ENCODE assay signal across 1 cellular context in the genomic region with DNA sequence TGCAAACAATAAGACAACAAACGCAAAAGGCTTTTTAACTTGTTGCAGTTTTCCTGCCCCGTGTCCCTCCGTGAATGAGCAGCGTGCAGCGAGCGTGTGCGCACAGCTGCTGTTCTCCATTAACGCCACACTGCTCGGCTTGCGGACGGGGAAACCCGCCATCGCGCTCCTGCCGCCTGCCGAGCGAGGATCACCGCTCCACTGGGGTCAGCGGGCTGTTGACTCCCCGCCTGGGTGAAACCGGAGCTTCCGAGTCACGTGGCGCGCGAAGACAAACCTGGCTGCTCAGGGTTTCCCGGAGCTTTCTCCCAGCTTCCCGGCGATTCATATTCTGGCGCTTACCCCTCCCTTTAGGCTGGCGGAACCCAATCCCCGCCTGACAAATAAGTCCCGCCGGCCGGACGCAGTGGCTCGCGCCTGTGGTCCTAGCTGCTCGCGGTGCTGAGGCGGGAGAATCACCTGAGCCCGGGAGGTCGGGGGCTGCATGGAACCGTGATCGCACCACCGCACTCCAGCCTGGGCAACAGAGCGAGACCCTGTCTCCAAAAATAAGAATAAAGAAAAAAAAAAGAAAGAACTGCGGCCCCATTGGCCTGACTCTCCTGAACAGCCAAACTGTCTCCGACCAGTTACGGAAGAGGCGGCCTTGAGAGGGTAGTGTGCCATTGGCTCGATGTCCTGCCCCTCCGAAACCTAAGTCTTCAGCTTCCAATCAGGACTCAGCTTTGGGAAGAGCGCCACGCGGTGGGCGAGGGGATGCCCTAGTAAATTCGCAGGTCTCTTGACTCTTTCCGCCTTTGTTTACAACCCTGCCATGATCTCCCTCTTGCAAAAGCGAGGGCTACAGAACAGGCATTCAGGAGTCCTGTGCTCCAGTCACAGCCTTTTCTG.
TF ChIP-seq lines count a peak whose summit lies in the region.

Gene CREB3L4 (plus strand): TSS at position 794 of the 891 bp plus-strand sequence. CDS start 624 bp downstream, outside the sequence.

TF ChIP-seq in HepG2, 621 proteins besides CTCF, POLR2A, EP300 and RAD21 (continued from another document and continues in another):
- TF ChIP-seq, protein P1, sequence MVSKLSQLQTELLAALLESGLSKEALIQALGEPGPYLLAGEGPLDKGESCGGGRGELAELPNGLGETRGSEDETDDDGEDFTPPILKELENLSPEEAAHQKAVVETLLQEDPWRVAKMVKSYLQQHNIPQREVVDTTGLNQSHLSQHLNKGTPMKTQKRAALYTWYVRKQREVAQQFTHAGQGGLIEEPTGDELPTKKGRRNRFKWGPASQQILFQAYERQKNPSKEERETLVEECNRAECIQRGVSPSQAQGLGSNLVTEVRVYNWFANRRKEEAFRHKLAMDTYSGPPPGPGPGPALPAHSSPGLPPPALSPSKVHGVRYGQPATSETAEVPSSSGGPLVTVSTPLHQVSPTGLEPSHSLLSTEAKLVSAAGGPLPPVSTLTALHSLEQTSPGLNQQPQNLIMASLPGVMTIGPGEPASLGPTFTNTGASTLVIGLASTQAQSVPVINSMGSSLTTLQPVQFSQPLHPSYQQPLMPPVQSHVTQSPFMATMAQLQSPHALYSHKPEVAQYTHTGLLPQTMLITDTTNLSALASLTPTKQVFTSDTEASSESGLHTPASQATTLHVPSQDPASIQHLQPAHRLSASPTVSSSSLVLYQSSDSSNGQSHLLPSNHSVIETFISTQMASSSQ (IDR thresholded peaks at IDR 0.05; ENCODE audit: low read depth) = no peak
- TF ChIP-seq, protein P1 (CRISPR knock-in tag; IDR thresholded peaks at IDR 0.05; ENCODE audit: borderline replicate concordance) = peak; percentile 48; the same call in 1 of the 2 replicates
- TF ChIP-seq JUND (CRISPR knock-in tag; IDR thresholded peaks at IDR 0.05) = no peak
- peak; percentile 48 for TF ChIP-seq ZEB1 (IDR thresholded peaks at IDR 0.05; ENCODE audit: insufficient replicate concordance, low read depth)
- TF ChIP-seq KAT7 (CRISPR knock-in tag; IDR thresholded peaks at IDR 0.05; ENCODE audit: borderline replicate concordance) = 0 out of 2 replicates have a peak, but pooled peaks have one; percentile 11
- TF ChIP-seq ZSCAN30 (CRISPR knock-in tag; IDR thresholded peaks at IDR 0.05) = no peak; the same call in 1 of the 2 replicates
- peak; percentile 43; the same call in 1 of the 2 replicates for TF ChIP-seq NR2F6 (IDR thresholded peaks at IDR 0.05)
- peak; percentile 86 for TF ChIP-seq NR2F6 (CRISPR knock-in tag; IDR thresholded peaks at IDR 0.05)
- TF ChIP-seq ZNF337 (CRISPR knock-in tag; IDR thresholded peaks at IDR 0.05; ENCODE audit: borderline replicate concordance, low read depth) = peak; percentile 47; the same call in 1 of the 2 replicates
- TF ChIP-seq, protein P2, sequence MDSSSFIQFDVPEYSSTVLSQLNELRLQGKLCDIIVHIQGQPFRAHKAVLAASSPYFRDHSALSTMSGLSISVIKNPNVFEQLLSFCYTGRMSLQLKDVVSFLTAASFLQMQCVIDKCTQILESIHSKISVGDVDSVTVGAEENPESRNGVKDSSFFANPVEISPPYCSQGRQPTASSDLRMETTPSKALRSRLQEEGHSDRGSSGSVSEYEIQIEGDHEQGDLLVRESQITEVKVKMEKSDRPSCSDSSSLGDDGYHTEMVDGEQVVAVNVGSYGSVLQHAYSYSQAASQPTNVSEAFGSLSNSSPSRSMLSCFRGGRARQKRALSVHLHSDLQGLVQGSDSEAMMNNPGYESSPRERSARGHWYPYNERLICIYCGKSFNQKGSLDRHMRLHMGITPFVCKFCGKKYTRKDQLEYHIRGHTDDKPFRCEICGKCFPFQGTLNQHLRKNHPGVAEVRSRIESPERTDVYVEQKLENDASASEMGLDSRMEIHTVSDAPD (CRISPR knock-in tag; IDR thresholded peaks at IDR 0.05) = peak; percentile 68; the same call in 1 of the 2 replicates
- TF ChIP-seq KAT2B (IDR thresholded peaks at IDR 0.05; ENCODE audit: borderline replicate concordance, low read depth, low read length) = no peak
- TF ChIP-seq ZFP62 (CRISPR knock-in tag; IDR thresholded peaks at IDR 0.05) = no peak
- TF ChIP-seq NRL (CRISPR knock-in tag; IDR thresholded peaks at IDR 0.05; ENCODE audit: borderline replicate concordance) = peak; percentile 95
- TF ChIP-seq, protein P3, sequence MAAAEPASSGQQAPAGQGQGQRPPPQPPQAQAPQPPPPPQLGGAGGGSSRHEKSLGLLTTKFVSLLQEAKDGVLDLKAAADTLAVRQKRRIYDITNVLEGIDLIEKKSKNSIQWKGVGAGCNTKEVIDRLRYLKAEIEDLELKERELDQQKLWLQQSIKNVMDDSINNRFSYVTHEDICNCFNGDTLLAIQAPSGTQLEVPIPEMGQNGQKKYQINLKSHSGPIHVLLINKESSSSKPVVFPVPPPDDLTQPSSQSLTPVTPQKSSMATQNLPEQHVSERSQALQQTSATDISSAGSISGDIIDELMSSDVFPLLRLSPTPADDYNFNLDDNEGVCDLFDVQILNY (CRISPR knock-in tag; conservative IDR thresholded peaks at IDR 0.05) = no peak; the same call in 1 of the 2 replicates
- no peak for TF ChIP-seq SRSF1 (optimal IDR thresholded peaks at IDR 0.05; ENCODE audit: low read depth, low read length)
- TF ChIP-seq RFXANK (CRISPR knock-in tag; IDR thresholded peaks at IDR 0.05) = no peak
- no peak for TF ChIP-seq ZNF20 (CRISPR knock-in tag; IDR thresholded peaks at IDR 0.05)
- peak; percentile 36; the same call in 1 of the 2 replicates for TF ChIP-seq ZNF776 (CRISPR knock-in tag; IDR thresholded peaks at IDR 0.05)
- TF ChIP-seq U2AF2 (IDR thresholded peaks at IDR 0.05; ENCODE audit: low read depth, low read length) = no peak
- peak; percentile 91; the same call in 1 of the 2 replicates for TF ChIP-seq ZNF788 (CRISPR knock-in tag; IDR thresholded peaks at IDR 0.05; ENCODE audit: borderline replicate concordance)
- TF ChIP-seq, protein P4, sequence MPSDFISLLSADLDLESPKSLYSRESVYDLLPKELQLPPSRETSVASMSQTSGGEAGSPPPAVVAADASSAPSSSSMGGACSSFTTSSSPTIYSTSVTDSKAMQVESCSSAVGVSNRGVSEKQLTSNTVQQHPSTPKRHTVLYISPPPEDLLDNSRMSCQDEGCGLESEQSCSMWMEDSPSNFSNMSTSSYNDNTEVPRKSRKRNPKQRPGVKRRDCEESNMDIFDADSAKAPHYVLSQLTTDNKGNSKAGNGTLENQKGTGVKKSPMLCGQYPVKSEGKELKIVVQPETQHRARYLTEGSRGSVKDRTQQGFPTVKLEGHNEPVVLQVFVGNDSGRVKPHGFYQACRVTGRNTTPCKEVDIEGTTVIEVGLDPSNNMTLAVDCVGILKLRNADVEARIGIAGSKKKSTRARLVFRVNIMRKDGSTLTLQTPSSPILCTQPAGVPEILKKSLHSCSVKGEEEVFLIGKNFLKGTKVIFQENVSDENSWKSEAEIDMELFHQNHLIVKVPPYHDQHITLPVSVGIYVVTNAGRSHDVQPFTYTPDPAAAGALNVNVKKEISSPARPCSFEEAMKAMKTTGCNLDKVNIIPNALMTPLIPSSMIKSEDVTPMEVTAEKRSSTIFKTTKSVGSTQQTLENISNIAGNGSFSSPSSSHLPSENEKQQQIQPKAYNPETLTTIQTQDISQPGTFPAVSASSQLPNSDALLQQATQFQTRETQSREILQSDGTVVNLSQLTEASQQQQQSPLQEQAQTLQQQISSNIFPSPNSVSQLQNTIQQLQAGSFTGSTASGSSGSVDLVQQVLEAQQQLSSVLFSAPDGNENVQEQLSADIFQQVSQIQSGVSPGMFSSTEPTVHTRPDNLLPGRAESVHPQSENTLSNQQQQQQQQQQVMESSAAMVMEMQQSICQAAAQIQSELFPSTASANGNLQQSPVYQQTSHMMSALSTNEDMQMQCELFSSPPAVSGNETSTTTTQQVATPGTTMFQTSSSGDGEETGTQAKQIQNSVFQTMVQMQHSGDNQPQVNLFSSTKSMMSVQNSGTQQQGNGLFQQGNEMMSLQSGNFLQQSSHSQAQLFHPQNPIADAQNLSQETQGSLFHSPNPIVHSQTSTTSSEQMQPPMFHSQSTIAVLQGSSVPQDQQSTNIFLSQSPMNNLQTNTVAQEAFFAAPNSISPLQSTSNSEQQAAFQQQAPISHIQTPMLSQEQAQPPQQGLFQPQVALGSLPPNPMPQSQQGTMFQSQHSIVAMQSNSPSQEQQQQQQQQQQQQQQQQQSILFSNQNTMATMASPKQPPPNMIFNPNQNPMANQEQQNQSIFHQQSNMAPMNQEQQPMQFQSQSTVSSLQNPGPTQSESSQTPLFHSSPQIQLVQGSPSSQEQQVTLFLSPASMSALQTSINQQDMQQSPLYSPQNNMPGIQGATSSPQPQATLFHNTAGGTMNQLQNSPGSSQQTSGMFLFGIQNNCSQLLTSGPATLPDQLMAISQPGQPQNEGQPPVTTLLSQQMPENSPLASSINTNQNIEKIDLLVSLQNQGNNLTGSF (CRISPR knock-in tag; IDR thresholded peaks at IDR 0.05) = 0 out of 2 replicates have a peak, but pooled peaks have one; percentile 29
- TF ChIP-seq RNF2 (conservative IDR thresholded peaks at IDR 0.05; ENCODE audit: low read depth) = 0 out of 2 replicates have a peak, but pooled peaks have one; percentile 71
- no peak for TF ChIP-seq ZFP36 (IDR thresholded peaks at IDR 0.05; ENCODE audit: borderline replicate concordance, low read depth, low read length, partially characterized antibody)
- TF ChIP-seq, protein P5, sequence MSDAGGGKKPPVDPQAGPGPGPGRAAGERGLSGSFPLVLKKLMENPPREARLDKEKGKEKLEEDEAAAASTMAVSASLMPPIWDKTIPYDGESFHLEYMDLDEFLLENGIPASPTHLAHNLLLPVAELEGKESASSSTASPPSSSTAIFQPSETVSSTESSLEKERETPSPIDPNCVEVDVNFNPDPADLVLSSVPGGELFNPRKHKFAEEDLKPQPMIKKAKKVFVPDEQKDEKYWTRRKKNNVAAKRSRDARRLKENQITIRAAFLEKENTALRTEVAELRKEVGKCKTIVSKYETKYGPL (CRISPR knock-in tag; IDR thresholded peaks at IDR 0.05) = peak; percentile 34; the same call in 1 of the 2 replicates
- no peak for TF ChIP-seq KDM1A (CRISPR knock-in tag; IDR thresholded peaks at IDR 0.05)
- peak; percentile 62 for TF ChIP-seq FOXP4 (CRISPR knock-in tag; IDR thresholded peaks at IDR 0.05)
- TF ChIP-seq ZNF768 (CRISPR knock-in tag; IDR thresholded peaks at IDR 0.05) = peak; percentile 71; the same call in 1 of the 2 replicates
- TF ChIP-seq ZBTB26 (CRISPR knock-in tag; IDR thresholded peaks at IDR 0.05; ENCODE audit: borderline replicate concordance) = 0 out of 2 replicates have a peak, but pooled peaks have one; percentile 16
- peak; percentile 69; the same call in 1 of the 2 replicates for TF ChIP-seq ZNF816 (CRISPR knock-in tag; IDR thresholded peaks at IDR 0.05; ENCODE audit: borderline replicate concordance)
- no peak for TF ChIP-seq LCORL (IDR thresholded peaks at IDR 0.05)
- TF ChIP-seq LCORL (CRISPR knock-in tag; IDR thresholded peaks at IDR 0.05) = peak; percentile 82
- peak; percentile 62 for TF ChIP-seq SMYD3 (CRISPR knock-in tag; IDR thresholded peaks at IDR 0.05)
- TF ChIP-seq TBX2 (CRISPR knock-in tag; IDR thresholded peaks at IDR 0.05; ENCODE audit: borderline replicate concordance) = peak; percentile 89
- peak; percentile 38; the same call in 1 of the 2 replicates for TF ChIP-seq ZNF414 (CRISPR knock-in tag; IDR thresholded peaks at IDR 0.05)
- TF ChIP-seq PBX2 (CRISPR knock-in tag; IDR thresholded peaks at IDR 0.05) = peak; percentile 95
- TF ChIP-seq RELA (CRISPR knock-in tag; IDR thresholded peaks at IDR 0.05) = no peak
- TF ChIP-seq ZNF615 (CRISPR knock-in tag; IDR thresholded peaks at IDR 0.05; ENCODE audit: borderline replicate concordance) = no peak
- TF ChIP-seq TRIM24 (CRISPR knock-in tag; IDR thresholded peaks at IDR 0.05) = no peak
